In genomic region chr2:177553176-177553909, GRCh38 we compare ENCODE assay signal across 1 cellular context.
A peak's percentile ranks its signal among the peaks of the same experiment; 100 is the strongest.
TF ChIP-seq lines count a peak whose summit lies in the region.

No MANE protein-coding gene starts in this region.

TF ChIP-seq in GM12878, 131 proteins besides CTCF, POLR2A, EP300 and RAD21 (continued from another document):
- TF ChIP-seq, protein P1, sequence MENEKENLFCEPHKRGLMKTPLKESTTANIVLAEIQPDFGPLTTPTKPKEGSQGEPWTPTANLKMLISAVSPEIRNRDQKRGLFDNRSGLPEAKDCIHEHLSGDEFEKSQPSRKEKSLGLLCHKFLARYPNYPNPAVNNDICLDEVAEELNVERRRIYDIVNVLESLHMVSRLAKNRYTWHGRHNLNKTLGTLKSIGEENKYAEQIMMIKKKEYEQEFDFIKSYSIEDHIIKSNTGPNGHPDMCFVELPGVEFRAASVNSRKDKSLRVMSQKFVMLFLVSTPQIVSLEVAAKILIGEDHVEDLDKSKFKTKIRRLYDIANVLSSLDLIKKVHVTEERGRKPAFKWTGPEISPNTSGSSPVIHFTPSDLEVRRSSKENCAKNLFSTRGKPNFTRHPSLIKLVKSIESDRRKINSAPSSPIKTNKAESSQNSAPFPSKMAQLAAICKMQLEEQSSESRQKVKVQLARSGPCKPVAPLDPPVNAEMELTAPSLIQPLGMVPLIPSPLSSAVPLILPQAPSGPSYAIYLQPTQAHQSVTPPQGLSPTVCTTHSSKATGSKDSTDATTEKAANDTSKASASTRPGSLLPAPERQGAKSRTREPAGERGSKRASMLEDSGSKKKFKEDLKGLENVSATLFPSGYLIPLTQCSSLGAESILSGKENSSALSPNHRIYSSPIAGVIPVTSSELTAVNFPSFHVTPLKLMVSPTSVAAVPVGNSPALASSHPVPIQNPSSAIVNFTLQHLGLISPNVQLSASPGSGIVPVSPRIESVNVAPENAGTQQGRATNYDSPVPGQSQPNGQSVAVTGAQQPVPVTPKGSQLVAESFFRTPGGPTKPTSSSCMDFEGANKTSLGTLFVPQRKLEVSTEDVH (IDR thresholded peaks at IDR 0.05; ENCODE audit: low read depth, partially characterized antibody), result no peak
- TF ChIP-seq RFX5 (IDR thresholded peaks at IDR 0.05; ENCODE audit: low read depth, low read length) (no peak), LARP7 (IDR thresholded peaks at IDR 0.05) (no peak), KAT2A (conservative IDR thresholded peaks at IDR 0.05; ENCODE audit: control insufficient read depth, low read depth, low read length) (no peak), ZBTB4 (CRISPR knock-in tag; IDR thresholded peaks at IDR 0.05) (no peak), RELB (IDR thresholded peaks at IDR 0.05; ENCODE audit: low read depth) (0 out of 2 replicates have a peak, but pooled peaks have one; percentile 48), USF1 (IDR thresholded peaks at IDR 0.05; ENCODE audit: borderline replicate concordance, extremely low read length, insufficient read depth, low read depth, low read length) (no peak), RELA (IDR thresholded peaks at IDR 0.05; ENCODE audit: borderline replicate concordance, partially characterized antibody) (no peak), SIN3A (IDR thresholded peaks at IDR 0.05; ENCODE audit: low read depth, low read length) (no peak), KDM1A (IDR thresholded peaks at IDR 0.05; ENCODE audit: borderline replicate concordance) (no peak), NKRF (conservative IDR thresholded peaks at IDR 0.05) (no peak), YY1 (IDR thresholded peaks at IDR 0.05; ENCODE audit: low read depth, low read length) (0 out of 2 replicates have a peak, but pooled peaks have one; percentile 5), BCLAF1 (IDR thresholded peaks at IDR 0.05) (no peak), NRF1 (conservative IDR thresholded peaks at IDR 0.05; ENCODE audit: low read depth, low read length) (no peak), POLR2AphosphoS5 (IDR thresholded peaks at IDR 0.05; ENCODE audit: low read length) (no peak), GABPA (IDR thresholded peaks at IDR 0.05; ENCODE audit: low read depth) (no peak), SMC3 (IDR thresholded peaks at IDR 0.05; ENCODE audit: borderline replicate concordance, low read length) (no peak)
- TF ChIP-seq, protein P2, sequence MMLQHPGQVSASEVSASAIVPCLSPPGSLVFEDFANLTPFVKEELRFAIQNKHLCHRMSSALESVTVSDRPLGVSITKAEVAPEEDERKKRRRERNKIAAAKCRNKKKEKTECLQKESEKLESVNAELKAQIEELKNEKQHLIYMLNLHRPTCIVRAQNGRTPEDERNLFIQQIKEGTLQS (IDR thresholded peaks at IDR 0.05; ENCODE audit: borderline replicate concordance, extremely low read depth, low read depth, low read length), result no peak
- TF ChIP-seq, protein P3, sequence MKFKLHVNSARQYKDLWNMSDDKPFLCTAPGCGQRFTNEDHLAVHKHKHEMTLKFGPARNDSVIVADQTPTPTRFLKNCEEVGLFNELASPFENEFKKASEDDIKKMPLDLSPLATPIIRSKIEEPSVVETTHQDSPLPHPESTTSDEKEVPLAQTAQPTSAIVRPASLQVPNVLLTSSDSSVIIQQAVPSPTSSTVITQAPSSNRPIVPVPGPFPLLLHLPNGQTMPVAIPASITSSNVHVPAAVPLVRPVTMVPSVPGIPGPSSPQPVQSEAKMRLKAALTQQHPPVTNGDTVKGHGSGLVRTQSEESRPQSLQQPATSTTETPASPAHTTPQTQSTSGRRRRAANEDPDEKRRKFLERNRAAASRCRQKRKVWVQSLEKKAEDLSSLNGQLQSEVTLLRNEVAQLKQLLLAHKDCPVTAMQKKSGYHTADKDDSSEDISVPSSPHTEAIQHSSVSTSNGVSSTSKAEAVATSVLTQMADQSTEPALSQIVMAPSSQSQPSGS (IDR thresholded peaks at IDR 0.05; ENCODE audit: low read length), result peak; percentile 14; the same call in 1 of the 2 replicates
